Comparison of ENCODE assay signal across 7 cellular contexts in the genomic region with DNA sequence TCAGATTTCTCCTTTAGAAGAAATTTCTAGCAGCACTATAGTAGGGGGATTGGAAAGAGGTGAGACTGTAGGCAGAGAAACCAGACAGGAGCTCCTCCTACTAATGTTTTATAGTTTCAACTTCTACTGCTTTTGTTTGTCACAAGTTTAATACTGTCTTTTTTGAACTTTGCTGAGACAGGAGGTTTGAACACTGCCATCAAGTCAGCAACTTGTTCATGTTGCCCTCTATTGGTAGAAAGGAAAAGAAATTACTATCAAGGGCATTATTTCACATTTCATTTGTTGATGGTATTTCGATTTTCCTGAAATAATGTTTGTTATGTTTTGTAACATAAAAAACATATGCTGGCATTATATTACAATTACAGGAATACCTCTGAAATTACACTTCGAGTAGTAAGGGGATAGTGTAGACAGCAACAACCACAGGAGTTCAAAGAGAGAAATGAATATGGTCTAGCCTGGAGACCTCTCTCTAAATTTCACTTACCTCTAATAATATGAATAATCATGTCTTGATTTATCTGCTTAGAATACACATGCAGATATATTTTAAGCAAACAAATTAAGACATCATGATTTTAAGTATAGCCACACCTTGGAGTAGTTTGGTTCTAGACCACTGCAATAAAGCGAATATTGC. TPM values are rescaled to one million over a fixed set of nuclear protein-coding genes. Genes with fewer than 3 reads are reported as not detected.
DNase-seq lines count a peak whose midpoint lies in the region; ATAC-seq, FAIRE-seq and TF ChIP-seq lines count a peak whose summit lies in the region.

No MANE protein-coding gene starts in this region.

- no peak overlapping the region for H3K27ac ChIP-seq in H9 (ENCODE audit: insufficient read length, low read depth, low read length)
- H3K27ac ChIP-seq in Peyer's patch = no peak overlapping the region

- WGBS in H9 (ENCODE audit: extremely low coverage, insufficient read length, low lambda C conversion rate) = no CpG with 5 or more reads among the region's 3 CpGs

- no peak overlapping the region for H2AK5ac ChIP-seq in H9 (ENCODE audit: insufficient read length, low read length)

- H2BK5ac ChIP-seq in H9 (ENCODE audit: insufficient read length, low read length) = no peak overlapping the region

- no peak overlapping the region for H3K4ac ChIP-seq in H9 (ENCODE audit: low read depth, low read length)

- no peak overlapping the region for H2BK20ac ChIP-seq in H9 (ENCODE audit: low read depth, low read length, poor library complexity, severe bottlenecking)

- no peak overlapping the region for H2BK120ac ChIP-seq in H9 (ENCODE audit: low read depth, low read length, poor library complexity, severe bottlenecking)

- H3K9ac ChIP-seq in H9 (ENCODE audit: extremely low read depth, insufficient read length, low read length) = no peak overlapping the region

- TF ChIP-seq CTCF in H9 (conservative IDR thresholded peaks at IDR 0.05) (peak; percentile 72), Peyer's patch (IDR thresholded peaks at IDR 0.05) (peak in 5 of 6 experiments; percentile 49 to 63 (median 54)), epithelial cell of esophagus (IDR thresholded peaks at IDR 0.05; ENCODE audit: insufficient read depth, low read depth, low read length, missing control alignments) (peak; percentile 61), nephron progenitor cell (IDR thresholded peaks at IDR 0.05) (peak; percentile 36)

- H3K4me3 Mint-ChIP-seq in H9 (no peak overlapping the region), nephron progenitor cell (no peak overlapping the region)
- H3K4me3 Mint-ChIP-seq in activated CD4-positive, alpha-beta memory T cell treated with anti-CD3 and anti-CD28 coated beads for 36 hours = no peak overlapping the region

- no peaks in the 10 kb centered on the region for H3K36me3 ChIP-seq in Peyer's patch

- no peaks in the 10 kb centered on the region for H3K79me2 ChIP-seq in H9 (ENCODE audit: insufficient read depth, low read length)

- H3K4me1 Mint-ChIP-seq in H9 (no peaks in the 10 kb centered on the region), nephron progenitor cell (peaks cover 7% of the 10 kb centered on the region)
- H3K4me1 Mint-ChIP-seq in activated CD4-positive, alpha-beta memory T cell treated with anti-CD3 and anti-CD28 coated beads for 36 hours (ENCODE audit: low read depth) = peaks cover 8% of the 10 kb centered on the region

- no peak overlapping the region for H3K23ac ChIP-seq in H9 (ENCODE audit: insufficient read length, low read depth, low read length)

- no peak overlapping the region for H3K56ac ChIP-seq in H9 (ENCODE audit: insufficient read length, low read depth, low read length)

- peak; percentile 95 for FAIRE-seq in G401.6 (lab: Jason Lieb, UNC)

- H3K18ac ChIP-seq in H9 (ENCODE audit: insufficient read length, low read depth, low read length) = no peak overlapping the region

- H3T11ph ChIP-seq in H9 (ENCODE audit: low read length) = no peak overlapping the region

- ATAC-seq in HG03571 (IDR thresholded peaks at IDR 0.05; ENCODE audit: unreplicated experiment) = no peak

- H3K9me3 ChIP-seq in H9 (ENCODE audit: control insufficient read depth, low read depth, low read length) (no peaks in the 10 kb centered on the region), Peyer's patch (no peaks in the 10 kb centered on the region)

- intact Hi-C loops in activated CD4-positive, alpha-beta memory T cell treated with anti-CD3 and anti-CD28 coated beads for 36 hours (cut with micrococcal nuclease) = loop anchor here (1.0 kb wide), 1 partner anchor 12 kb away; no protein-coding TSS in a partner anchor

- no peak overlapping the region for H2BK15ac ChIP-seq in H9 (ENCODE audit: low read depth, low read length)

- H3K27me3 Mint-ChIP-seq in H9 (ENCODE audit: low read depth) = no peaks in the 10 kb centered on the region
- peaks cover 3% of the 10 kb centered on the region for H3K27me3 Mint-ChIP-seq in nephron progenitor cell (ENCODE audit: low read depth, poor library complexity)
- H3K27me3 Mint-ChIP-seq in activated CD4-positive, alpha-beta memory T cell treated with anti-CD3 and anti-CD28 coated beads for 36 hours = no peaks in the 10 kb centered on the region

- no peaks in the 10 kb centered on the region for H3K79me1 ChIP-seq in H9 (ENCODE audit: insufficient read depth, low read depth, low read length, poor library complexity, severe bottlenecking)

- H3K27me3 ChIP-seq in H9 (ENCODE audit: insufficient read depth, low read length) (no peaks in the 10 kb centered on the region), Peyer's patch (no peaks in the 10 kb centered on the region)

- H3K4me3 ChIP-seq in Peyer's patch (no peak overlapping the region), epithelial cell of esophagus (ENCODE audit: low read length) (no peak overlapping the region)

- CTCF ChIA-PET in activated CD4-positive, alpha-beta memory T cell treated with anti-CD3 and anti-CD28 coated beads for 36 hours (lab: Charles Lee) = interaction anchor here (0.8 to 1.7 kb wide), 6 partner anchors 12 to 532 kb away, joined by 3 to 5 read pairs (median 4); partner anchors contain the start of genes CCDC88A, CFAP36 and MTIF2

- H4K8ac ChIP-seq in H9 (replicated peaks; ENCODE audit: insufficient read length, low read depth, low read length) = no peak overlapping the region

- H2BK12ac ChIP-seq in H9 (ENCODE audit: insufficient read length, low read depth, low read length) = no peak overlapping the region

- no peak overlapping the region for H4K5ac ChIP-seq in H9 (ENCODE audit: insufficient read length, low read depth, low read length)

- no peaks in the 10 kb centered on the region for H3K4me1 ChIP-seq in H9 (ENCODE audit: insufficient read depth, low read length)
- no peaks in the 10 kb centered on the region for H3K4me1 ChIP-seq in Peyer's patch

- no peak overlapping the region for H3K4me2 ChIP-seq in H9 (ENCODE audit: insufficient read depth, insufficient read length, low read length)

- TF ChIP-seq POLR2A in Peyer's patch (IDR thresholded peaks at IDR 0.05) = no peak

- POLR2A ChIA-PET in activated CD4-positive, alpha-beta memory T cell treated with anti-CD3 and anti-CD28 coated beads for 36 hours (lab: Charles Lee) = no interaction called here

- H3K23me2 ChIP-seq in H9 (ENCODE audit: insufficient read length, low read depth, low read length, poor library complexity, severe bottlenecking) = no peaks in the 10 kb centered on the region

- DNase-seq in H9 = no peak
- no peak for DNase-seq in Peyer's patch
- peak; percentile 46 for DNase-seq in epithelial cell of esophagus (ENCODE audit: low read depth)
- no peak for DNase-seq in nephron progenitor cell
- DNase-seq in activated CD4-positive, alpha-beta memory T cell treated with anti-CD3 and anti-CD28 coated beads for 36 hours = no peak

- no peak overlapping the region for H3K14ac ChIP-seq in H9 (ENCODE audit: insufficient read depth, low read length)

- H3K27ac Mint-ChIP-seq in H9 (no peak overlapping the region), nephron progenitor cell (no peak overlapping the region)
- H3K27ac Mint-ChIP-seq in activated CD4-positive, alpha-beta memory T cell treated with anti-CD3 and anti-CD28 coated beads for 36 hours = no peak overlapping the region

- H3K36me3 Mint-ChIP-seq in H9 (ENCODE audit: insufficient read depth in 1 of 3, low read depth in 3 of 3) (no peaks in the 10 kb centered on the region), nephron progenitor cell (ENCODE audit: low read depth) (no peaks in the 10 kb centered on the region)
- no peaks in the 10 kb centered on the region for H3K36me3 Mint-ChIP-seq in activated CD4-positive, alpha-beta memory T cell treated with anti-CD3 and anti-CD28 coated beads for 36 hours

- H2AFZ ChIP-seq in H9 (ENCODE audit: low read length) = no peak overlapping the region

- H3K9me3 Mint-ChIP-seq in H9 = peaks cover 0 to 2% of the 10 kb centered on the region in 2 experiments; a peak in 1 of 5 replicates
- H3K9me3 Mint-ChIP-seq in nephron progenitor cell = no peaks in the 10 kb centered on the region
- H3K9me3 Mint-ChIP-seq in activated CD4-positive, alpha-beta memory T cell treated with anti-CD3 and anti-CD28 coated beads for 36 hours = no peaks in the 10 kb centered on the region

- H4K91ac ChIP-seq in H9 (ENCODE audit: insufficient read length, low read depth, low read length) = no peak overlapping the region

- H4K20me1 ChIP-seq in H9 (ENCODE audit: control insufficient read depth, insufficient read depth, insufficient read length) = no peaks in the 10 kb centered on the region

RNA-seq across cellular contexts. Expression of gene CCDC88A, which starts 12.4 kb away (rescaled TPM):
- total RNA-seq in H9 (2021) (87.5 and 91.8 TPM in 2 replicates), Peyer's patch (10 to 100 TPM in 3 of 4 donors, 1 to 10 TPM in 1; 7.7 to 95.7 (median 16.9) TPM)
- 10 to 100 TPM; 13.2 to 14.1 TPM for total RNA-seq in activated CD4-positive, alpha-beta memory T cell treated with anti-CD3 and anti-CD28 coated beads for 36 hours
